Comparison of ENCODE assay signal across 1 cellular context in the genomic region with DNA sequence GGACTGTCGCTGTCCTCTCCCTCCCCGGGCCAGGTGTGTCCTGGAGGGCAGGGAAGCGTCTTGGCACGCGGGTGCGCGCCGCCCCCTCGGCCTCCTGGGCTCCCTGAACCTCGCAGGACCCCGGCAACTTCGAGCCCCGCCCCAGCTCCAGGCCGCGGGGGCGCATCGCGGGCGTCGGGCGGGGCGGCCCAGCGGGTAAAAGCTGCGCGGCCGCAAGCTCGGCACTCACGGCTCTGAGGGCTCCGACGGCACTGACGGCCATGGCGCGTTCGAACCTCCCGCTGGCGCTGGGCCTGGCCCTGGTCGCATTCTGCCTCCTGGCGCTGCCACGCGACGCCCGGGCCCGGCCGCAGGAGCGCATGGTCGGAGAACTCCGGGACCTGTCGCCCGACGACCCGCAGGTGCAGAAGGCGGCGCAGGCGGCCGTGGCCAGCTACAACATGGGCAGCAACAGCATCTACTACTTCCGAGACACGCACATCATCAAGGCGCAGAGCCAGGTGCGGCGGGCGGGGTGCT.
TF ChIP-seq lines count a peak whose summit lies in the region.

A gene with protein sequence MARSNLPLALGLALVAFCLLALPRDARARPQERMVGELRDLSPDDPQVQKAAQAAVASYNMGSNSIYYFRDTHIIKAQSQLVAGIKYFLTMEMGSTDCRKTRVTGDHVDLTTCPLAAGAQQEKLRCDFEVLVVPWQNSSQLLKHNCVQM (plus strand): TSS at position 224 of the 519 bp plus-strand sequence. CDS start 37 bp downstream, at position 261.

TF ChIP-seq in H1, 55 proteins besides CTCF, POLR2A, EP300 and RAD21:
- peak; percentile 59 for TF ChIP-seq RNF2 (IDR thresholded peaks at IDR 0.05; ENCODE audit: borderline replicate concordance, low read depth, low read length, missing control alignments, poor library complexity, severe bottlenecking)
- TF ChIP-seq, protein P1, sequence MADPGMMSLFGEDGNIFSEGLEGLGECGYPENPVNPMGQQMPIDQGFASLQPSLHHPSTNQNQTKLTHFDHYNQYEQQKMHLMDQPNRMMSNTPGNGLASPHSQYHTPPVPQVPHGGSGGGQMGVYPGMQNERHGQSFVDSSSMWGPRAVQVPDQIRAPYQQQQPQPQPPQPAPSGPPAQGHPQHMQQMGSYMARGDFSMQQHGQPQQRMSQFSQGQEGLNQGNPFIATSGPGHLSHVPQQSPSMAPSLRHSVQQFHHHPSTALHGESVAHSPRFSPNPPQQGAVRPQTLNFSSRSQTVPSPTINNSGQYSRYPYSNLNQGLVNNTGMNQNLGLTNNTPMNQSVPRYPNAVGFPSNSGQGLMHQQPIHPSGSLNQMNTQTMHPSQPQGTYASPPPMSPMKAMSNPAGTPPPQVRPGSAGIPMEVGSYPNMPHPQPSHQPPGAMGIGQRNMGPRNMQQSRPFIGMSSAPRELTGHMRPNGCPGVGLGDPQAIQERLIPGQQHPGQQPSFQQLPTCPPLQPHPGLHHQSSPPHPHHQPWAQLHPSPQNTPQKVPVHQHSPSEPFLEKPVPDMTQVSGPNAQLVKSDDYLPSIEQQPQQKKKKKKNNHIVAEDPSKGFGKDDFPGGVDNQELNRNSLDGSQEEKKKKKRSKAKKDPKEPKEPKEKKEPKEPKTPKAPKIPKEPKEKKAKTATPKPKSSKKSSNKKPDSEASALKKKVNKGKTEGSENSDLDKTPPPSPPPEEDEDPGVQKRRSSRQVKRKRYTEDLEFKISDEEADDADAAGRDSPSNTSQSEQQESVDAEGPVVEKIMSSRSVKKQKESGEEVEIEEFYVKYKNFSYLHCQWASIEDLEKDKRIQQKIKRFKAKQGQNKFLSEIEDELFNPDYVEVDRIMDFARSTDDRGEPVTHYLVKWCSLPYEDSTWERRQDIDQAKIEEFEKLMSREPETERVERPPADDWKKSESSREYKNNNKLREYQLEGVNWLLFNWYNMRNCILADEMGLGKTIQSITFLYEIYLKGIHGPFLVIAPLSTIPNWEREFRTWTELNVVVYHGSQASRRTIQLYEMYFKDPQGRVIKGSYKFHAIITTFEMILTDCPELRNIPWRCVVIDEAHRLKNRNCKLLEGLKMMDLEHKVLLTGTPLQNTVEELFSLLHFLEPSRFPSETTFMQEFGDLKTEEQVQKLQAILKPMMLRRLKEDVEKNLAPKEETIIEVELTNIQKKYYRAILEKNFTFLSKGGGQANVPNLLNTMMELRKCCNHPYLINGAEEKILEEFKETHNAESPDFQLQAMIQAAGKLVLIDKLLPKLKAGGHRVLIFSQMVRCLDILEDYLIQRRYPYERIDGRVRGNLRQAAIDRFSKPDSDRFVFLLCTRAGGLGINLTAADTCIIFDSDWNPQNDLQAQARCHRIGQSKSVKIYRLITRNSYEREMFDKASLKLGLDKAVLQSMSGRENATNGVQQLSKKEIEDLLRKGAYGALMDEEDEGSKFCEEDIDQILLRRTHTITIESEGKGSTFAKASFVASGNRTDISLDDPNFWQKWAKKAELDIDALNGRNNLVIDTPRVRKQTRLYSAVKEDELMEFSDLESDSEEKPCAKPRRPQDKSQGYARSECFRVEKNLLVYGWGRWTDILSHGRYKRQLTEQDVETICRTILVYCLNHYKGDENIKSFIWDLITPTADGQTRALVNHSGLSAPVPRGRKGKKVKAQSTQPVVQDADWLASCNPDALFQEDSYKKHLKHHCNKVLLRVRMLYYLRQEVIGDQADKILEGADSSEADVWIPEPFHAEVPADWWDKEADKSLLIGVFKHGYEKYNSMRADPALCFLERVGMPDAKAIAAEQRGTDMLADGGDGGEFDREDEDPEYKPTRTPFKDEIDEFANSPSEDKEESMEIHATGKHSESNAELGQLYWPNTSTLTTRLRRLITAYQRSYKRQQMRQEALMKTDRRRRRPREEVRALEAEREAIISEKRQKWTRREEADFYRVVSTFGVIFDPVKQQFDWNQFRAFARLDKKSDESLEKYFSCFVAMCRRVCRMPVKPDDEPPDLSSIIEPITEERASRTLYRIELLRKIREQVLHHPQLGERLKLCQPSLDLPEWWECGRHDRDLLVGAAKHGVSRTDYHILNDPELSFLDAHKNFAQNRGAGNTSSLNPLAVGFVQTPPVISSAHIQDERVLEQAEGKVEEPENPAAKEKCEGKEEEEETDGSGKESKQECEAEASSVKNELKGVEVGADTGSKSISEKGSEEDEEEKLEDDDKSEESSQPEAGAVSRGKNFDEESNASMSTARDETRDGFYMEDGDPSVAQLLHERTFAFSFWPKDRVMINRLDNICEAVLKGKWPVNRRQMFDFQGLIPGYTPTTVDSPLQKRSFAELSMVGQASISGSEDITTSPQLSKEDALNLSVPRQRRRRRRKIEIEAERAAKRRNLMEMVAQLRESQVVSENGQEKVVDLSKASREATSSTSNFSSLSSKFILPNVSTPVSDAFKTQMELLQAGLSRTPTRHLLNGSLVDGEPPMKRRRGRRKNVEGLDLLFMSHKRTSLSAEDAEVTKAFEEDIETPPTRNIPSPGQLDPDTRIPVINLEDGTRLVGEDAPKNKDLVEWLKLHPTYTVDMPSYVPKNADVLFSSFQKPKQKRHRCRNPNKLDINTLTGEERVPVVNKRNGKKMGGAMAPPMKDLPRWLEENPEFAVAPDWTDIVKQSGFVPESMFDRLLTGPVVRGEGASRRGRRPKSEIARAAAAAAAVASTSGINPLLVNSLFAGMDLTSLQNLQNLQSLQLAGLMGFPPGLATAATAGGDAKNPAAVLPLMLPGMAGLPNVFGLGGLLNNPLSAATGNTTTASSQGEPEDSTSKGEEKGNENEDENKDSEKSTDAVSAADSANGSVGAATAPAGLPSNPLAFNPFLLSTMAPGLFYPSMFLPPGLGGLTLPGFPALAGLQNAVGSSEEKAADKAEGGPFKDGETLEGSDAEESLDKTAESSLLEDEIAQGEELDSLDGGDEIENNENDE (IDR thresholded peaks at IDR 0.05; ENCODE audit: insufficient replicate concordance, low read length): no peak
- 0 out of 4 replicates have a peak, but pooled peaks of 1 of the 2 experiments have one; percentile 22 for TF ChIP-seq HDAC2 (IDR thresholded peaks at IDR 0.05; ENCODE audit: borderline replicate concordance in 1 of 2, low read depth in 2 of 2, low read length in 2 of 2)
- no peak for TF ChIP-seq SP1 (IDR thresholded peaks at IDR 0.05; ENCODE audit: low read depth, low read length)
- no peak for TF ChIP-seq SIX5 (IDR thresholded peaks at IDR 0.05; ENCODE audit: low read depth, low read length)
- peak; percentile 84 for TF ChIP-seq KDM4A (IDR thresholded peaks at IDR 0.05; ENCODE audit: low read depth, low read length, severe bottlenecking)
- TF ChIP-seq POU5F1 (IDR thresholded peaks at IDR 0.05; ENCODE audit: low read depth, low read length): no peak
- TF ChIP-seq, protein P2, sequence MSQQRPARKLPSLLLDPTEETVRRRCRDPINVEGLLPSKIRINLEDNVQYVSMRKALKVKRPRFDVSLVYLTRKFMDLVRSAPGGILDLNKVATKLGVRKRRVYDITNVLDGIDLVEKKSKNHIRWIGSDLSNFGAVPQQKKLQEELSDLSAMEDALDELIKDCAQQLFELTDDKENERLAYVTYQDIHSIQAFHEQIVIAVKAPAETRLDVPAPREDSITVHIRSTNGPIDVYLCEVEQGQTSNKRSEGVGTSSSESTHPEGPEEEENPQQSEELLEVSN (IDR thresholded peaks at IDR 0.05): peak; percentile 92
- TF ChIP-seq, protein P3, sequence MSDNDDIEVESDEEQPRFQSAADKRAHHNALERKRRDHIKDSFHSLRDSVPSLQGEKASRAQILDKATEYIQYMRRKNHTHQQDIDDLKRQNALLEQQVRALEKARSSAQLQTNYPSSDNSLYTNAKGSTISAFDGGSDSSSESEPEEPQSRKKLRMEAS (IDR thresholded peaks at IDR 0.05): peak; percentile 98
- TF ChIP-seq SUZ12 (IDR thresholded peaks at IDR 0.05; ENCODE audit: low read length): peak; percentile 58; the same call in 1 of the 2 replicates
- TF ChIP-seq NANOG (IDR thresholded peaks at IDR 0.05; ENCODE audit: insufficient read depth, low read depth, low read length, poor library complexity, severe bottlenecking): no peak
- TF ChIP-seq CEBPB (IDR thresholded peaks at IDR 0.05; ENCODE audit: low read depth, low read length): no peak
- TF ChIP-seq EZH2 (IDR thresholded peaks at IDR 0.05; ENCODE audit: low read depth, low read length, severe bottlenecking): peak; percentile 50
- TF ChIP-seq NRF1 (IDR thresholded peaks at IDR 0.05; ENCODE audit: low read depth, low read length): no peak
- TF ChIP-seq, protein P4, sequence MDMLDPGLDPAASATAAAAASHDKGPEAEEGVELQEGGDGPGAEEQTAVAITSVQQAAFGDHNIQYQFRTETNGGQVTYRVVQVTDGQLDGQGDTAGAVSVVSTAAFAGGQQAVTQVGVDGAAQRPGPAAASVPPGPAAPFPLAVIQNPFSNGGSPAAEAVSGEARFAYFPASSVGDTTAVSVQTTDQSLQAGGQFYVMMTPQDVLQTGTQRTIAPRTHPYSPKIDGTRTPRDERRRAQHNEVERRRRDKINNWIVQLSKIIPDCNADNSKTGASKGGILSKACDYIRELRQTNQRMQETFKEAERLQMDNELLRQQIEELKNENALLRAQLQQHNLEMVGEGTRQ (IDR thresholded peaks at IDR 0.05; ENCODE audit: low read length): no peak
- peak; percentile 58; the same call in 1 of the 2 replicates for TF ChIP-seq RBBP5 (IDR thresholded peaks at IDR 0.05; ENCODE audit: borderline replicate concordance, low read depth, low read length)
- TF ChIP-seq TCF12 (IDR thresholded peaks at IDR 0.05; ENCODE audit: low read depth, low read length): no peak
- TF ChIP-seq SP2 (IDR thresholded peaks at IDR 0.05; ENCODE audit: low read length): no peak
- TF ChIP-seq CTBP2 (IDR thresholded peaks at IDR 0.05; ENCODE audit: borderline replicate concordance, insufficient read depth, insufficient read length, low read length): no peak
- 0 out of 2 replicates have a peak, but pooled peaks have one; percentile 16 for TF ChIP-seq YY1 (IDR thresholded peaks at IDR 0.05; ENCODE audit: low read depth, low read length)
- TF ChIP-seq PHF8 (conservative IDR thresholded peaks at IDR 0.05; ENCODE audit: low read depth, low read length): no peak
- no peak for TF ChIP-seq CBX5 (IDR thresholded peaks at IDR 0.05; ENCODE audit: low read depth, low read length)
- peak; percentile 56 for TF ChIP-seq ASH2L (IDR thresholded peaks at IDR 0.05; ENCODE audit: low read length)
- TF ChIP-seq RXRA (IDR thresholded peaks at IDR 0.05; ENCODE audit: insufficient read depth, low read depth, low read length): no peak
